ENCODE assay signal across 19 cellular contexts in genomic region chr1:90768826-90769225, GRCh38. TPM values are rescaled to one million over a fixed set of nuclear protein-coding genes. Genes with fewer than 3 reads are reported as not detected.
A peak's percentile ranks its signal among the peaks of the same experiment; 100 is the strongest.
DNase-seq lines count a peak whose midpoint lies in the region; ATAC-seq and TF ChIP-seq lines count a peak whose summit lies in the region.
"Had no signal": no experiment of that assay in that cellular context is flagged by ENCODE, and none has a peak within 500 bp of the region (broad histone marks: within the 10 kb centered on the region; RNA-seq: fewer than 3 reads in every experiment).

No MANE protein-coding gene starts in this region.

- H3K18ac ChIP-seq in IMR-90 (ENCODE audit: low read depth, low read length) (no peak overlapping the region), mesenchymal stem cell (ENCODE audit: low read depth in 1 of 2, low read length in 2 of 2) (no peak overlapping the region)

- no peaks in the 10 kb centered on the region for H4K20me1 ChIP-seq in IMR-90 (ENCODE audit: insufficient read depth, low read length)
- H4K20me1 ChIP-seq: BLaER1 had no signal

- H4K5ac ChIP-seq in IMR-90 (ENCODE audit: low read depth, low read length) = no peak overlapping the region

- H3K23ac ChIP-seq in IMR-90 (ENCODE audit: low read depth, low read length) (no peak overlapping the region), mesenchymal stem cell (ENCODE audit: low read length in 2 of 2) (no peak overlapping the region)

- no TSS peak for BruUV-seq in IMR-90 (replicated peaks; lab: Mats Ljungman, UMichigan)

- no peak for TF ChIP-seq POLR2A in IMR-90 (IDR thresholded peaks at IDR 0.05; ENCODE audit: low read depth, low read length)

- TF ChIP-seq RAD21 in IMR-90 (IDR thresholded peaks at IDR 0.05; ENCODE audit: low read length) = no peak

- TF ChIP-seq CTCF in IMR-90 (conservative IDR thresholded peaks at IDR 0.05; ENCODE audit: low read depth, low read length) = no peak

- H3K36me3 ChIP-seq in IMR-90 (ENCODE audit: control insufficient read depth, insufficient read depth, low read length) (no peaks in the 10 kb centered on the region), mesenchymal stem cell (ENCODE audit: control insufficient read depth in 1 of 2, insufficient read depth in 2 of 2, low read depth in 1 of 2, low read length in 2 of 2) (no peaks in the 10 kb centered on the region)
- H3K36me3 ChIP-seq: BLaER1 had no signal

- H3K27ac ChIP-seq in IMR-90 (ENCODE audit: insufficient read depth, low read length) = no peak overlapping the region
- no peak overlapping the region for H3K27ac ChIP-seq in mesenchymal stem cell (ENCODE audit: low read length, poor library complexity, severe bottlenecking)
- H3K27ac ChIP-seq: A549, BLaER1 had no signal

- H4K91ac ChIP-seq in IMR-90 (ENCODE audit: insufficient read depth, low read depth, low read length) = no peak overlapping the region
- H4K91ac ChIP-seq in mesenchymal stem cell (ENCODE audit: low read length) = no peak overlapping the region

- no peaks in the 10 kb centered on the region for H3K9me1 ChIP-seq in IMR-90 (ENCODE audit: insufficient read depth, low read length)

- no CpG with 5 or more reads among the region's 2 CpGs for WGBS in IMR-90 (ENCODE audit: extremely low coverage in 2 of 2, insufficient read length in 1 of 2), 2 experiments
- 65% methylated on average over 1 of the region's 2 CpGs for WGBS in mesenchymal stem cell

- H3K4me1 ChIP-seq in IMR-90 (ENCODE audit: control insufficient read depth, insufficient read depth, low read length) (no peaks in the 10 kb centered on the region), mesenchymal stem cell (ENCODE audit: control insufficient read depth, insufficient read depth, low read depth, low read length) (no peaks in the 10 kb centered on the region)
- H3K4me1 ChIP-seq: A549, BLaER1 had no signal

- H3K4ac ChIP-seq in IMR-90 (ENCODE audit: low read depth, low read length) (no peak overlapping the region), mesenchymal stem cell (ENCODE audit: low read depth in 1 of 2, low read length in 2 of 2) (no peak overlapping the region)

- H2BK120ac ChIP-seq in IMR-90 (ENCODE audit: low read depth, low read length) (no peak overlapping the region), mesenchymal stem cell (ENCODE audit: low read depth, low read length) (no peak overlapping the region)

- DNase-seq in ELR (ENCODE audit: low read depth) = peak; percentile 14
- peak; percentile 1 for DNase-seq in IMR-90
- peak; percentile 21 for DNase-seq in T1000 (lab: John Stamatoyannopoulos, UW)
- no peak for DNase-seq in mesenchymal stem cell
- DNase-seq in left ventricle myocardium superior = no peak
- no peak for DNase-seq in AG20443 (ENCODE audit: low spot score)
- DNase-seq in stimulated activated CD4-positive, alpha-beta T cell treated with anti-CD3 and anti-CD28 coated beads, Interleukin-1b, Interleukin-23, amount 100 ng/mL, for 48 hours = no peak
- no peak for DNase-seq in cortex of kidney (lab: John Stamatoyannopoulos, UW)
- DNase-seq: CD8-positive, alpha-beta T cell; DMS 273 treated with DMSO at 0.1 percent for 48 hours; DND-41; GDM1; H9 had no signal

- dilution Hi-C loops in IMR-90 (cut with HindIII; ENCODE audit: low sequenced_read_pairs, unreplicated experiment) = no loop called here

- no peak for ATAC-seq in IMR-90 (ENCODE audit: low read depth)
- no peak for ATAC-seq in left ventricle myocardium superior
- ATAC-seq: A549; CD8-positive, alpha-beta T cell; K562 had no signal

- intact Hi-C loops in IMR-90 (cut with micrococcal nuclease) (no loop called here), left ventricle myocardium superior (cut with micrococcal nuclease) (no loop called here)

- H2BK5ac ChIP-seq in IMR-90 (ENCODE audit: low read depth, low read length, poor library complexity, severe bottlenecking) = no peak overlapping the region
- H2BK5ac ChIP-seq in mesenchymal stem cell (ENCODE audit: low read depth, low read length, poor library complexity, severe bottlenecking) = no peak overlapping the region

- H3K79me1 ChIP-seq in IMR-90 (ENCODE audit: low read depth in 1 of 2, low read length in 2 of 2) (no peaks in the 10 kb centered on the region), mesenchymal stem cell (replicated peaks; ENCODE audit: low read length, poor library complexity, severe bottlenecking) (no peaks in the 10 kb centered on the region)

- in situ Hi-C loops in IMR-90 (cut with MboI; ENCODE audit: low sequenced_read_pairs) = no loop called here

- H3K4me2 ChIP-seq in IMR-90 (ENCODE audit: low read depth, low read length) = no peak overlapping the region
- no peak overlapping the region for H3K4me2 ChIP-seq in mesenchymal stem cell (ENCODE audit: low read length, poor library complexity, severe bottlenecking)
- H3K4me2 ChIP-seq: A549, BLaER1 had no signal

- H3K27me3 ChIP-seq in IMR-90 (ENCODE audit: control insufficient read depth, insufficient read depth, low read length) (no peaks in the 10 kb centered on the region), mesenchymal stem cell (ENCODE audit: control insufficient read depth in 1 of 2, insufficient read depth in 1 of 2, low read length in 2 of 2) (no peaks in the 10 kb centered on the region)
- H3K27me3 ChIP-seq: BLaER1 had no signal

- H3K14ac ChIP-seq in IMR-90 (replicated peaks; ENCODE audit: low read depth, low read length) (no peak overlapping the region), mesenchymal stem cell (ENCODE audit: low read length in 2 of 2) (no peak overlapping the region)

- H2AK5ac ChIP-seq in IMR-90 (ENCODE audit: low read depth, low read length) (no peak overlapping the region), mesenchymal stem cell (ENCODE audit: low read length, severe bottlenecking) (no peak overlapping the region)

- CTCF ChIA-PET in IMR-90 (lab: Yijun Ruan, JAX) = no interaction called here

- H3K9me3 ChIP-seq in IMR-90 (ENCODE audit: control insufficient read depth, insufficient read depth, low read length) (no peaks in the 10 kb centered on the region), mesenchymal stem cell (ENCODE audit: control insufficient read depth, low read length) (no peaks in the 10 kb centered on the region)
- H3K9me3 ChIP-seq: A549, BLaER1 had no signal

- no peak overlapping the region for H2BK20ac ChIP-seq in IMR-90 (ENCODE audit: low read depth, low read length)

- H3K56ac ChIP-seq in IMR-90 (ENCODE audit: extremely low read depth, insufficient read depth, low read length) = no peak overlapping the region

- no peak overlapping the region for H2AFZ ChIP-seq in IMR-90 (replicated peaks; ENCODE audit: low read length, poor library complexity)
- no peak overlapping the region for H2AFZ ChIP-seq in mesenchymal stem cell (ENCODE audit: low read depth, low read length)

- H2BK15ac ChIP-seq in IMR-90 (ENCODE audit: low read depth, low read length) (no peak overlapping the region), mesenchymal stem cell (ENCODE audit: low read depth, poor library complexity, severe bottlenecking) (no peak overlapping the region)

- no peak overlapping the region for H3K9ac ChIP-seq in IMR-90 (ENCODE audit: low read depth, low read length)
- peak overlapping the region; percentile 46 for H3K9ac ChIP-seq in mesenchymal stem cell (ENCODE audit: low read length)
- H3K9ac ChIP-seq: BLaER1 had no signal

- POLR2A ChIA-PET in IMR-90 (lab: Charles Lee; ENCODE audit: unreplicated experiment) = no interaction called here

- H3K4me3 ChIP-seq in IMR-90 (ENCODE audit: insufficient read depth, low read depth, low read length) = no peak overlapping the region
- no peak overlapping the region for H3K4me3 ChIP-seq in mesenchymal stem cell (ENCODE audit: insufficient read depth in 1 of 2, low read depth in 1 of 2, low read length in 2 of 2)
- H3K4me3 ChIP-seq: A549, BLaER1, K562 had no signal

- H4K8ac ChIP-seq in IMR-90 (ENCODE audit: low read depth in 2 of 2, low read length in 2 of 2) = no peak overlapping the region
- H4K8ac ChIP-seq in mesenchymal stem cell (ENCODE audit: low read length) = no peak overlapping the region

- no peak overlapping the region for H2BK12ac ChIP-seq in mesenchymal stem cell (ENCODE audit: low read length in 2 of 2)

- no peak overlapping the region for H2AK9ac ChIP-seq in IMR-90 (replicated peaks; ENCODE audit: low read depth, low read length, poor library complexity)

TF ChIP-seq in IMR-90, 13 proteins besides CTCF, POLR2A, EP300 and RAD21:
- TF ChIP-seq MAFK (IDR thresholded peaks at IDR 0.05; ENCODE audit: low read depth, low read length) (no peak), CEBPB (IDR thresholded peaks at IDR 0.05; ENCODE audit: low read depth, low read length) (no peak), BHLHE40 (IDR thresholded peaks at IDR 0.05; ENCODE audit: low read depth, low read length) (no peak), MXI1 (IDR thresholded peaks at IDR 0.05; ENCODE audit: borderline replicate concordance, low read depth, low read length) (no peak)

RNA-seq across cellular contexts. Expression of gene BARHL2, which starts 51.7 kb away (rescaled TPM):
- total RNA-seq in IMR-90 (2012; rRNA removed) = not detected in 2 replicates
- not detected in 2 replicates for polyA plus RNA-seq in IMR-90 (2012; rRNA removed)
- not detected in 2 replicates for polyA plus RNA-seq in IMR-90 (2012; cell fraction: cytosol; rRNA removed)
- polyA plus RNA-seq in IMR-90 (2012; cell fraction: nucleus; rRNA removed; ENCODE audit: low replicate concordance) = not detected in 2 replicates
- not detected for polyA plus RNA-seq in mesenchymal stem cell (2013, experiment 1 of 2)
- not detected for polyA plus RNA-seq in mesenchymal stem cell (2013, experiment 2 of 2)
- total RNA-seq in left ventricle myocardium superior = not detected
- total RNA-seq: CD8-positive, alpha-beta T cell; H9; HT-29 had no signal
- polyA plus RNA-seq: A549, CD14-positive monocyte, H1 had no signal

Comparison
In these comparisons a context has a peak if more than half of its experiments do, and no peak if none do; other contexts are left out.
1. DNase-seq: peak in ELR (single experiment), IMR-90 (single experiment) and T1000 (single experiment); none in mesenchymal stem cell (single experiment), left ventricle myocardium superior (single experiment), AG20443 (single experiment), stimulated activated CD4-positive, alpha-beta T cell treated with anti-CD3 and anti-CD28 coated beads, Interleukin-1b, Interleukin-23, amount 100 ng/mL, for 48 hours (single experiment) and cortex of kidney (single experiment).